ENCODE assay signal across 21 cellular contexts in the genomic region with DNA sequence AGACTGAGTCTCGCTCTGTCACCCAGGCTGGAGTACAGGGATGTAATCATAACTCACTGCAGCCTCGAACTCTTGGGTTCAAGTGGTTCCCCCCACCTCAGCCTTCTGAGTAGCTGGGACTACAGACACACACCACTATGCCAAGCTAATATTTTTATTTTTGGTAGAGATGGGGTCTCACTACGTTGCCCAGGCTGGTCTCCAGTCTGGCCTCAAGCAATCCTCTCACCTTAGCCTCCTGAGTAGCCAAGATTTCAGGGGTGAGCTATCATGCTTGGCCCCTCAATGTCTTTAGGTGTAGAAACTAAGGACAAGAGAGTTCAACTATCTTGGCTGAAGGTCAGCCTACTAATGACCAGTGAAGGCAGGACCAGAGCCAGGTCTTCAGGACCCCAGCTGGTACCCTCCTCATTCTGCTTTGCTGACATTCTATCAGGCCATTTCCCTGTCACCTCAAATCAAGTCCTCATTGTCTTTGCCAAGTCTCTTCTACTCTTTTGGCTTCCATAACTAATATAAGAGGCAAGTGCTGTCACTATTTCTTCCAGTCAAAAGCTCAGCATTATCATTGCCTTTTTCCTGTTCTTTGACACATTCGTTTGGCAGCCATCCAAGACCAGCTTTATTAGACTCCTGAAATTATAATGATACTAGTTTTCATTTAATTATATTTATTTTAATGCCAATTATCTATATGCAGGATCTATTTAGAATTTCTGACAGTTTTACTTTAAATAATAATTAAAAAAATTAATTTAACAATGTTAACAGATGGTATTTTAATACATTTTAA.
DNase-seq lines count a peak whose midpoint lies in the region; ATAC-seq, FAIRE-seq and TF ChIP-seq lines count a peak whose summit lies in the region.
"Had no signal": no experiment of that assay in that cellular context is flagged by ENCODE, and none has a peak within 500 bp of the region (broad histone marks: within the 10 kb centered on the region; RNA-seq: fewer than 3 reads in every experiment).

No MANE protein-coding gene starts in this region.

- POLR2A ChIA-PET in A673 (lab: Charles Lee; ENCODE audit: low non-redundant PET) = interaction anchor here (0.7 kb wide), 1 partner anchor 51 kb away, joined by 3 read pairs; no protein-coding TSS in a partner anchor

- DNase-seq in A673 (ENCODE audit: low spot score) (peak; percentile 74), NCI-H446 treated with DMSO at 0.1 percent for 48 hours (lab: John Stamatoyannopoulos, UW) (peak; percentile 79), lung microvascular endothelial cell (ENCODE audit: low read depth in 2 of 2) (peak; percentile 37 to 40), SW480 (ENCODE audit: low spot score) (no peak)
- DNase-seq: activated CD4-positive, alpha-beta T cell treated with anti-CD3 and anti-CD28 coated beads, Interleukin-2, amount 50 U/mL, for 1 hour; central memory CD4-positive, alpha-beta T cell; DMS79; dorsolateral prefrontal cortex; heart right ventricle; MV-4-11; NCI-H2107; NK-92 treated with Interleukin-12 subunit alpha and Interleukin-12 subunit beta, amount 100 ng/mL, for 24 hours; posterior cingulate gyrus; sigmoid colon had no signal

- no peaks in the 10 kb centered on the region for H3K9me3 ChIP-seq in A673 (ENCODE audit: low read depth, low read length, poor library complexity, severe bottlenecking)
- H3K9me3 ChIP-seq: ascending aorta, heart right ventricle, sigmoid colon had no signal

- intact Hi-C loops in A673 (cut with micrococcal nuclease; ENCODE audit: unreplicated experiment) = no loop called here

- H3K36me3 ChIP-seq in A673 (ENCODE audit: insufficient read depth, low read length, poor library complexity, severe bottlenecking) = no peaks in the 10 kb centered on the region
- H3K36me3 ChIP-seq: ascending aorta, heart right ventricle, sigmoid colon had no signal

- no peak overlapping the region for H3K27ac ChIP-seq in A673 (ENCODE audit: low read depth, low read length, poor library complexity, severe bottlenecking)
- H3K27ac ChIP-seq: ascending aorta, dorsolateral prefrontal cortex, KMS-11, sigmoid colon had no signal

- peak; percentile 46 for FAIRE-seq in A204.1 (lab: Jason Lieb, UNC)
- FAIRE-seq: GM12878 had no signal

- BruUV-seq in A673 (replicated peaks; lab: Mats Ljungman, UMichigan) = no TSS peak

- CTCF ChIA-PET in A673 (lab: Charles Lee) = no interaction called here

- H3K4me1 ChIP-seq in A673 (ENCODE audit: insufficient read depth, low read length, poor library complexity, severe bottlenecking) = peaks cover 38% of the 10 kb centered on the region

- ATAC-seq in HG03571 (IDR thresholded peaks at IDR 0.05; ENCODE audit: unreplicated experiment) = no peak
- ATAC-seq in GM18520 (IDR thresholded peaks at IDR 0.05; ENCODE audit: unreplicated experiment) = no peak
- ATAC-seq: GM12878, HCT116 had no signal

- TF ChIP-seq CTCF in A673 (conservative IDR thresholded peaks at IDR 0.05; ENCODE audit: low read depth, low read length) = no peak

- H3K27me3 ChIP-seq in A673 (replicated peaks; ENCODE audit: insufficient read depth, low read depth, low read length, poor library complexity) = no peaks in the 10 kb centered on the region
- H3K27me3 ChIP-seq: ascending aorta, dorsolateral prefrontal cortex, heart right ventricle, sigmoid colon had no signal

- H3K4me3 ChIP-seq in A673 (ENCODE audit: low read depth, low read length, poor library complexity, severe bottlenecking) = no peak overlapping the region
- H3K4me3 ChIP-seq: ascending aorta, dorsolateral prefrontal cortex, GM12878, heart right ventricle, sigmoid colon had no signal
